ENCODE assay signal across 10 cellular contexts in genomic region chr3:104519968-104520655, GRCh38.
DNase-seq lines count a peak whose midpoint lies in the region; ATAC-seq and TF ChIP-seq lines count a peak whose summit lies in the region.
"Had no signal": no experiment of that assay in that cellular context is flagged by ENCODE, and none has a peak within 500 bp of the region (broad histone marks: within the 10 kb centered on the region; RNA-seq: fewer than 3 reads in every experiment).

No MANE protein-coding gene starts in this region.

- no peaks in the 10 kb centered on the region for H3K36me3 Mint-ChIP-seq in CD8-positive, alpha-beta memory T cell

- H3K9me3 ChIP-seq in CD8-positive, alpha-beta memory T cell (ENCODE audit: low read length) = no peaks in the 10 kb centered on the region
- H3K9me3 ChIP-seq in WERI-Rb-1 (ENCODE audit: severe bottlenecking) = no peaks in the 10 kb centered on the region

- peak; percentile 43 for DNase-seq in fibroblast of the aortic adventitia (ENCODE audit: low read depth)
- DNase-seq in foreskin keratinocyte = no peak
- DNase-seq in CD8-positive, alpha-beta memory T cell = no peak
- no peak for DNase-seq in iPS-NIHi11 (ENCODE audit: low spot score)
- DNase-seq in WERI-Rb-1 = no peak
- DNase-seq: head of caudate nucleus, NCI-H510A treated with DMSO at 0.1 percent for 48 hours had no signal

- H3K27me3 ChIP-seq in foreskin keratinocyte = no peaks in the 10 kb centered on the region
- H3K27me3 ChIP-seq in CD8-positive, alpha-beta memory T cell (ENCODE audit: insufficient read depth, low read length, poor library complexity, severe bottlenecking) = no peaks in the 10 kb centered on the region
- H3K27me3 ChIP-seq in WERI-Rb-1 (ENCODE audit: insufficient read depth, low read depth, severe bottlenecking) = no peaks in the 10 kb centered on the region

- ATAC-seq in GM18499 (IDR thresholded peaks at IDR 0.05; ENCODE audit: insufficient read depth, unreplicated experiment) = peak; percentile 32
- peak; percentile 48 for ATAC-seq in GM21717 (IDR thresholded peaks at IDR 0.05; ENCODE audit: unreplicated experiment)
- ATAC-seq in HG03439 (IDR thresholded peaks at IDR 0.05; ENCODE audit: unreplicated experiment) = peak; percentile 46
- ATAC-seq in foreskin keratinocyte = no peak

- no peaks in the 10 kb centered on the region for H3K36me3 ChIP-seq in CD8-positive, alpha-beta memory T cell (ENCODE audit: insufficient read depth, low read length)
- no peaks in the 10 kb centered on the region for H3K36me3 ChIP-seq in WERI-Rb-1

- peaks cover 0 to 2% (median 0%) of the 10 kb centered on the region in 5 donors for H3K9me3 Mint-ChIP-seq in CD8-positive, alpha-beta memory T cell

- no peaks in the 10 kb centered on the region for H3K4me1 Mint-ChIP-seq in CD8-positive, alpha-beta memory T cell

- H3K4me1 ChIP-seq in foreskin keratinocyte = no peaks in the 10 kb centered on the region
- no peaks in the 10 kb centered on the region for H3K4me1 ChIP-seq in CD8-positive, alpha-beta memory T cell (ENCODE audit: insufficient read depth, low read length)

- no peaks in the 10 kb centered on the region for H3K27me3 Mint-ChIP-seq in CD8-positive, alpha-beta memory T cell

- H3K4me3 ChIP-seq in fibroblast of the aortic adventitia (ENCODE audit: low read depth, low read length) = no peak overlapping the region
- no peak overlapping the region for H3K4me3 ChIP-seq in CD8-positive, alpha-beta memory T cell (ENCODE audit: low read length)
- no peak overlapping the region for H3K4me3 ChIP-seq in WERI-Rb-1 (ENCODE audit: low read depth, low read length)

- TF ChIP-seq CTCF in fibroblast of the aortic adventitia (IDR thresholded peaks at IDR 0.05; ENCODE audit: insufficient read depth, low read length) (no peak), foreskin keratinocyte (conservative IDR thresholded peaks at IDR 0.05) (no peak), WERI-Rb-1 (IDR thresholded peaks at IDR 0.05; ENCODE audit: low read depth, low read length) (no peak)

- H3K27ac ChIP-seq in foreskin keratinocyte (no peak overlapping the region), WERI-Rb-1 (no peak overlapping the region)
- no peak overlapping the region for H3K27ac ChIP-seq in CD8-positive, alpha-beta memory T cell (ENCODE audit: low read depth, low read length)

- H3K27ac Mint-ChIP-seq in CD8-positive, alpha-beta memory T cell = no peak overlapping the region

- CTCF ChIA-PET in CD8-positive, alpha-beta memory T cell (lab: Charles Lee) = no interaction called here

- no peak overlapping the region for H3K4me3 Mint-ChIP-seq in CD8-positive, alpha-beta memory T cell

- POLR2A ChIA-PET in CD8-positive, alpha-beta memory T cell (lab: Charles Lee) = no interaction called here
